1 cellular context compared by ENCODE assay signal in genomic region chr3:140823106-140823505, GRCh38.
TF ChIP-seq lines count a peak whose summit lies in the region.

No MANE protein-coding gene starts in this region.

TF ChIP-seq in H1, 55 proteins besides CTCF, POLR2A, EP300 and RAD21 (continued from another document):
- TF ChIP-seq SIN3A (conservative IDR thresholded peaks at IDR 0.05 in 1 of 2, IDR thresholded peaks at IDR 0.05 in 1 of 2; ENCODE audit: low read depth in 1 of 2, low read length in 2 of 2), result no peak
- no peak for TF ChIP-seq E2F6 (IDR thresholded peaks at IDR 0.05)
- TF ChIP-seq BCL11A (IDR thresholded peaks at IDR 0.05; ENCODE audit: low read depth in 2 of 2, low read length in 2 of 2), result no peak
- TF ChIP-seq CEBPB (IDR thresholded peaks at IDR 0.05; ENCODE audit: low read depth, low read length), result no peak
- TF ChIP-seq RNF2 (IDR thresholded peaks at IDR 0.05; ENCODE audit: borderline replicate concordance, low read depth, low read length, missing control alignments, poor library complexity, severe bottlenecking), result no peak
- no peak for TF ChIP-seq CBX5 (IDR thresholded peaks at IDR 0.05; ENCODE audit: low read depth, low read length)
- no peak for TF ChIP-seq YY1 (IDR thresholded peaks at IDR 0.05; ENCODE audit: low read depth, low read length)
